7 cellular contexts compared by ENCODE assay signal in the genomic region with DNA sequence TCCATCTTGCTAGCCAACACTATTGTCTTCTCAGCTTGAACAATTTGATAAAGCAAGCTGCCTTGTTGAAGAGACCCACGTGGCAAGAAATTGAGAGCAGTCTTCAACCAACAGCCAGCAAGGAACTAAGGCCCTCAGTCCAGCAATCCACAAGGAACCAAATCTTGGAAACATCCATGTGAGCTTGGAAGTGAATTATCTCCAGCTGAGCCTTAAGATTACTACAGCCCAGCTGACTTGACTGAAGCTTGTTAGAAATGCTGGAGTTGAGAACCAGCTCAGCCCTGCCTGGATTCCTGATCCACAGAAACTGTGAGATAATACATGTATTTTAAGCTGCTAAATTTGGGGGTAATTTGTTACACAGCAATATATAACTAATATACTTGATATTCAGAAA. TPM values are rescaled to one million over a fixed set of nuclear protein-coding genes. Genes with fewer than 3 reads are reported as not detected.
"Had no signal": no experiment of that assay in that cellular context is flagged by ENCODE, and none has a peak within 500 bp of the region (broad histone marks: within the 10 kb centered on the region; RNA-seq: fewer than 3 reads in every experiment).

No MANE protein-coding gene starts in this region.

- DNase-seq: H9, HCEC 1CT had no signal

- ATAC-seq: GM23338, HepG2 had no signal

- H3K4me2 ChIP-seq: GM23338 had no signal

- H3K27ac ChIP-seq: HL-60 had no signal

- H3K4me3 ChIP-seq: GM23338 had no signal

RNA-seq across cellular contexts. Expression of gene DCT, which starts 26.2 kb away (rescaled TPM):
- total RNA-seq: H1, H9, HepG2 had no signal
- polyA plus RNA-seq: GM23338, HepG2, IgD-negative memory B cell had no signal
